ENCODE assay signal across 8 cellular contexts in the genomic region with DNA sequence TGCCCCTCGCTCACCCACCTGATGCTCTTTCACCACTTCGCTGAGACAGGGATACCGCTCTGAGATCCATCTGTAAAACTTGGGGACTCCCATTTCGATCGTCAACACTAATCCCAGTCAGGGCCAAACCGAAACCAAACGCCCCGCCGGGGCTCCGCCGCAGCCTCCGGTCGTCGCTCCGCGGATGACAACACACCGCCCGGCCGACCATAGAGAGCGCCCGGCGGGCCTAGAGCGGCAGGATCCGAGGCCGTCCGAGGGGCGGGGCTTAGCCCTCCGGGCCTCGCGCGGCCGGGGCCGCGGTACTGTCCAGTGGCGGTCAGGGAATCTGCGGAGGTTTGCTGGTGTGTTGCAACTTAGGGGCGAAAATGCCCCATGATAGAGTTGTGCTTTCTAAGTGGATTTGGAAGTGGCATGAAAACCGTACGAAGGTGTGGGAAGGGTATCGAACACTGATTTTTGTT. TPM values are rescaled to one million over a fixed set of nuclear protein-coding genes. Genes with fewer than 3 reads are reported as not detected.
DNase-seq lines count a peak whose midpoint lies in the region; ATAC-seq and TF ChIP-seq lines count a peak whose summit lies in the region.

A gene with protein sequence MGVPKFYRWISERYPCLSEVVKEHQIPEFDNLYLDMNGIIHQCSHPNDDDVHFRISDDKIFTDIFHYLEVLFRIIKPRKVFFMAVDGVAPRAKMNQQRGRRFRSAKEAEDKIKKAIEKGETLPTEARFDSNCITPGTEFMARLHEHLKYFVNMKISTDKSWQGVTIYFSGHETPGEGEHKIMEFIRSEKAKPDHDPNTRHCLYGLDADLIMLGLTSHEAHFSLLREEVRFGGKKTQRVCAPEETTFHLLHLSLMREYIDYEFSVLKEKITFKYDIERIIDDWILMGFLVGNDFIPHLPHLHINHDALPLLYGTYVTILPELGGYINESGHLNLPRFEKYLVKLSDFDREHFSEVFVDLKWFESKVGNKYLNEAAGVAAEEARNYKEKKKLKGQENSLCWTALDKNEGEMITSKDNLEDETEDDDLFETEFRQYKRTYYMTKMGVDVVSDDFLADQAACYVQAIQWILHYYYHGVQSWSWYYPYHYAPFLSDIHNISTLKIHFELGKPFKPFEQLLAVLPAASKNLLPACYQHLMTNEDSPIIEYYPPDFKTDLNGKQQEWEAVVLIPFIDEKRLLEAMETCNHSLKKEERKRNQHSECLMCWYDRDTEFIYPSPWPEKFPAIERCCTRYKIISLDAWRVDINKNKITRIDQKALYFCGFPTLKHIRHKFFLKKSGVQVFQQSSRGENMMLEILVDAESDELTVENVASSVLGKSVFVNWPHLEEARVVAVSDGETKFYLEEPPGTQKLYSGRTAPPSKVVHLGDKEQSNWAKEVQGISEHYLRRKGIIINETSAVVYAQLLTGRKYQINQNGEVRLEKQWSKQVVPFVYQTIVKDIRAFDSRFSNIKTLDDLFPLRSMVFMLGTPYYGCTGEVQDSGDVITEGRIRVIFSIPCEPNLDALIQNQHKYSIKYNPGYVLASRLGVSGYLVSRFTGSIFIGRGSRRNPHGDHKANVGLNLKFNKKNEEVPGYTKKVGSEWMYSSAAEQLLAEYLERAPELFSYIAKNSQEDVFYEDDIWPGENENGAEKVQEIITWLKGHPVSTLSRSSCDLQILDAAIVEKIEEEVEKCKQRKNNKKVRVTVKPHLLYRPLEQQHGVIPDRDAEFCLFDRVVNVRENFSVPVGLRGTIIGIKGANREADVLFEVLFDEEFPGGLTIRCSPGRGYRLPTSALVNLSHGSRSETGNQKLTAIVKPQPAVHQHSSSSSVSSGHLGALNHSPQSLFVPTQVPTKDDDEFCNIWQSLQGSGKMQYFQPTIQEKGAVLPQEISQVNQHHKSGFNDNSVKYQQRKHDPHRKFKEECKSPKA (N-terminal part only) (minus strand): TSS at position 186 of the 464 bp plus-strand sequence. CDS start 93 bp downstream, at position 93.

- peaks cover 45% of the 10 kb centered on the region for H3K79me2 ChIP-seq in fibroblast of lung (ENCODE audit: control insufficient read depth, insufficient read depth, low read length)

- peak within 1 kb of the TSS; percentile 99 for H3K9ac ChIP-seq in fibroblast of lung (ENCODE audit: insufficient read depth, low read length)

- peaks cover 27% of the 10 kb centered on the region for H3K4me1 Mint-ChIP-seq in activated T-helper 17 cell treated with anti-CD3 and anti-CD28 coated beads, Interleukin-2, amount 50 U/mL, for 72 hours
- peaks cover 29 to 58% (median 54%) of the 10 kb centered on the region in 7 donors for H3K4me1 Mint-ChIP-seq in naive thymus-derived CD4-positive, alpha-beta T cell
- H3K4me1 Mint-ChIP-seq in stimulated activated memory B cell treated with anti-CD40 and anti-IgM and Interleukin-4, amounts not matched to agents 10 μg/mL and 1 μg/mL and 100 μg/mL, for 72 hours, result peaks cover 44% of the 10 kb centered on the region

- peaks cover 6% of the 10 kb centered on the region for H3K4me1 ChIP-seq in fibroblast of lung (ENCODE audit: control insufficient read depth, extremely low read depth, insufficient read depth, low read length)
- H3K4me1 ChIP-seq in naive thymus-derived CD4-positive, alpha-beta T cell (ENCODE audit: control insufficient read depth in 2 of 2, insufficient read depth in 2 of 2, low read length in 2 of 2), result peaks cover 31 to 33% of the 10 kb centered on the region in 2 donors

- peak; percentile 88 for ATAC-seq in activated T-helper 17 cell treated with anti-CD3 and anti-CD28 coated beads, Interleukin-2, amount 50 U/mL, for 72 hours (replicated peaks)
- ATAC-seq in naive thymus-derived CD4-positive, alpha-beta T cell, result peak; percentile 99
- ATAC-seq in stimulated activated memory B cell treated with anti-CD40 and anti-IgM and Interleukin-4, amounts not matched to agents 10 μg/mL and 1 μg/mL and 100 μg/mL, for 72 hours, result peak; percentile 99

- no peak for TF ChIP-seq CTCF in RWPE1 (conservative IDR thresholded peaks at IDR 0.05; ENCODE audit: low read depth)
- no peak for TF ChIP-seq CTCF in fibroblast of lung (conservative IDR thresholded peaks at IDR 0.05 in 1 of 2, IDR thresholded peaks at IDR 0.05 in 1 of 2; ENCODE audit: low read depth in 1 of 2, low read length in 2 of 2)

- peak; percentile 94 for DNase-seq in EH (ENCODE audit: low read depth)
- peak; percentile 94 for DNase-seq in GOT3 (lab: John Stamatoyannopoulos, UW)
- DNase-seq in LoVo (ENCODE audit: low spot score), result peak; percentile 95
- DNase-seq in RWPE1 (ENCODE audit: low spot score), result peak; percentile 96
- DNase-seq in fibroblast of lung (ENCODE audit: low read depth in 2 of 2), result peak; percentile 92 to 95
- DNase-seq in naive thymus-derived CD4-positive, alpha-beta T cell, result peak; percentile 90 to 97 (median 94)

- H3K9me3 ChIP-seq in fibroblast of lung (ENCODE audit: control insufficient read depth, insufficient read depth, low read depth, low read length), result no peaks in the 10 kb centered on the region
- H3K9me3 ChIP-seq in naive thymus-derived CD4-positive, alpha-beta T cell (ENCODE audit: control insufficient read depth in 2 of 3, low read length in 3 of 3), result no peaks in the 10 kb centered on the region

- H3K27me3 ChIP-seq in fibroblast of lung (ENCODE audit: control insufficient read depth, insufficient read depth, low read length), result no peaks in the 10 kb centered on the region
- H3K27me3 ChIP-seq in naive thymus-derived CD4-positive, alpha-beta T cell (ENCODE audit: control insufficient read depth in 2 of 2, insufficient read depth in 2 of 2, low read length in 2 of 2), result no peaks in the 10 kb centered on the region

- peaks cover 71% of the 10 kb centered on the region for H3K36me3 Mint-ChIP-seq in activated T-helper 17 cell treated with anti-CD3 and anti-CD28 coated beads, Interleukin-2, amount 50 U/mL, for 72 hours (ENCODE audit: low read depth)
- peaks cover 6 to 27% (median 19%) of the 10 kb centered on the region in 5 donors for H3K36me3 Mint-ChIP-seq in naive thymus-derived CD4-positive, alpha-beta T cell
- peaks cover 14% of the 10 kb centered on the region for H3K36me3 Mint-ChIP-seq in stimulated activated memory B cell treated with anti-CD40 and anti-IgM and Interleukin-4, amounts not matched to agents 10 μg/mL and 1 μg/mL and 100 μg/mL, for 72 hours

- peak within 1 kb of the TSS; percentile 86 for H2AFZ ChIP-seq in fibroblast of lung (ENCODE audit: low read length)

- peak within 1 kb of the TSS; percentile 67 for H3K4me2 ChIP-seq in fibroblast of lung (ENCODE audit: extremely low read depth, insufficient read depth, low read length)

- peak within 1 kb of the TSS; percentile 87 for H3K27ac ChIP-seq in RWPE1
- H3K27ac ChIP-seq in fibroblast of lung (ENCODE audit: insufficient read depth, low read length), result peak within 1 kb of the TSS; percentile 100
- peak within 1 kb of the TSS; percentile 99 for H3K27ac ChIP-seq in naive thymus-derived CD4-positive, alpha-beta T cell (ENCODE audit: low read depth, low read length)

- H3K36me3 ChIP-seq in fibroblast of lung (ENCODE audit: control insufficient read depth, insufficient read depth, low read length), result no peaks in the 10 kb centered on the region
- H3K36me3 ChIP-seq in naive thymus-derived CD4-positive, alpha-beta T cell (ENCODE audit: control insufficient read depth in 2 of 3, insufficient read depth in 3 of 3, low read length in 3 of 3), result peaks cover 0 to 19% (median 0%) of the 10 kb centered on the region in 3 experiments

- peak within 1 kb of the TSS; percentile 80 to 100 (median 96) for H3K4me3 ChIP-seq in fibroblast of lung (replicated peaks in 1 of 4; ENCODE audit: control extremely low read depth in 1 of 4, insufficient read depth in 1 of 4, low read depth in 3 of 4, low read length in 4 of 4)
- peak within 1 kb of the TSS; percentile 78 for H3K4me3 ChIP-seq in naive thymus-derived CD4-positive, alpha-beta T cell (ENCODE audit: low read length)

- no peaks in the 10 kb centered on the region for H4K20me1 ChIP-seq in fibroblast of lung (ENCODE audit: control insufficient read depth, extremely low read depth, insufficient read depth, low read length)

- H3K4me3 Mint-ChIP-seq in activated T-helper 17 cell treated with anti-CD3 and anti-CD28 coated beads, Interleukin-2, amount 50 U/mL, for 72 hours, result peak within 1 kb of the TSS; percentile 95
- H3K4me3 Mint-ChIP-seq in naive thymus-derived CD4-positive, alpha-beta T cell, result peak within 1 kb of the TSS; percentile 89 to 100 (median 98)
- H3K4me3 Mint-ChIP-seq in stimulated activated memory B cell treated with anti-CD40 and anti-IgM and Interleukin-4, amounts not matched to agents 10 μg/mL and 1 μg/mL and 100 μg/mL, for 72 hours, result peak within 1 kb of the TSS; percentile 97

- no peaks in the 10 kb centered on the region for H3K27me3 Mint-ChIP-seq in activated T-helper 17 cell treated with anti-CD3 and anti-CD28 coated beads, Interleukin-2, amount 50 U/mL, for 72 hours
- H3K27me3 Mint-ChIP-seq in naive thymus-derived CD4-positive, alpha-beta T cell, result no peaks in the 10 kb centered on the region
- no peaks in the 10 kb centered on the region for H3K27me3 Mint-ChIP-seq in stimulated activated memory B cell treated with anti-CD40 and anti-IgM and Interleukin-4, amounts not matched to agents 10 μg/mL and 1 μg/mL and 100 μg/mL, for 72 hours

- H3K9me3 Mint-ChIP-seq in activated T-helper 17 cell treated with anti-CD3 and anti-CD28 coated beads, Interleukin-2, amount 50 U/mL, for 72 hours, result no peaks in the 10 kb centered on the region
- H3K9me3 Mint-ChIP-seq in naive thymus-derived CD4-positive, alpha-beta T cell, result no peaks in the 10 kb centered on the region
- no peaks in the 10 kb centered on the region for H3K9me3 Mint-ChIP-seq in stimulated activated memory B cell treated with anti-CD40 and anti-IgM and Interleukin-4, amounts not matched to agents 10 μg/mL and 1 μg/mL and 100 μg/mL, for 72 hours

- POLR2A ChIA-PET in RWPE1 (lab: Yijun Ruan, JAX; ENCODE audit: low non-redundant PET), result no interaction called here
- POLR2A ChIA-PET in naive thymus-derived CD4-positive, alpha-beta T cell (lab: Charles Lee), result interaction anchor here (1.1 to 1.8 kb wide), 6 partner anchors 17 to 711 kb away, joined by 3 to 7 read pairs (median 4); a partner anchor contains a TSS

- CTCF ChIA-PET in RWPE1 (lab: Yijun Ruan, JAX), result interaction anchor here (0.6 kb wide), 1 partner anchor 33 kb away, joined by 3 read pairs; no protein-coding TSS in a partner anchor
- CTCF ChIA-PET in naive thymus-derived CD4-positive, alpha-beta T cell (lab: Charles Lee), result no interaction called here

- peak within 1 kb of the TSS; percentile 98 for H3K27ac Mint-ChIP-seq in activated T-helper 17 cell treated with anti-CD3 and anti-CD28 coated beads, Interleukin-2, amount 50 U/mL, for 72 hours
- H3K27ac Mint-ChIP-seq in naive thymus-derived CD4-positive, alpha-beta T cell, result peak within 1 kb of the TSS; percentile 98 to 100 (median 99)
- peak within 1 kb of the TSS; percentile 99 for H3K27ac Mint-ChIP-seq in stimulated activated memory B cell treated with anti-CD40 and anti-IgM and Interleukin-4, amounts not matched to agents 10 μg/mL and 1 μg/mL and 100 μg/mL, for 72 hours

- intact Hi-C loops in naive thymus-derived CD4-positive, alpha-beta T cell (cut with micrococcal nuclease), result loop anchor here (1.0 to 10.0 kb wide), 20 partner anchors 60 to 1525 kb away; a partner anchor contains a TSS

RNA-seq across cellular contexts. Expression of the gene that starts here (rescaled TPM):
- total RNA-seq in activated T-helper 17 cell treated with anti-CD3 and anti-CD28 coated beads, Interleukin-2, amount 50 U/mL, for 72 hours, result 10 to 100 TPM; 51.4 to 94.3 TPM
- 40.3 and 55.7 TPM in 2 replicates for total RNA-seq in fibroblast of lung
- polyA plus RNA-seq in fibroblast of lung, result 14.7 and 19.9 TPM in 2 replicates
- 7.7 and 11.2 TPM in 2 replicates for polyA plus RNA-seq in fibroblast of lung (2012)
- 4.0 and 12.1 TPM in 2 replicates for polyA minus RNA-seq in fibroblast of lung (ENCODE audit: low replicate concordance)
- 100 to 1,000 TPM in 3 of 5 experiments, 10 to 100 TPM in 2; 86.1 to 123 (median 103) TPM for total RNA-seq in naive thymus-derived CD4-positive, alpha-beta T cell
- 10 to 100 TPM; 40.9 to 84.1 TPM for polyA plus RNA-seq in naive thymus-derived CD4-positive, alpha-beta T cell

Comparison
In these comparisons a context has a peak if more than half of its experiments do, and no peak if none do; other contexts are left out.
1. Peak in every context shown above with its lines: DNase-seq, ATAC-seq, H3K4me3 ChIP-seq and H3K27ac ChIP-seq.